13 cellular contexts compared by ENCODE assay signal in genomic region chr2:143545643-143546275, GRCh38.
DNase-seq lines count a peak whose midpoint lies in the region; ATAC-seq and TF ChIP-seq lines count a peak whose summit lies in the region.
"Had no signal": no experiment of that assay in that cellular context is flagged by ENCODE, and none has a peak within 500 bp of the region (broad histone marks: within the 10 kb centered on the region; RNA-seq: fewer than 3 reads in every experiment).

No MANE protein-coding gene starts in this region.

- CTCF ChIA-PET in SK-N-SH (lab: Yijun Ruan, JAX) = no interaction called here
- CTCF ChIA-PET in Caco-2 (lab: Charles Lee) = no interaction called here

- TF ChIP-seq EP300 in SK-N-SH (IDR thresholded peaks at IDR 0.05; ENCODE audit: borderline replicate concordance in 1 of 2, low read depth in 1 of 2, low read length in 1 of 2) = no peak

- no peaks in the 10 kb centered on the region for H3K4me1 Mint-ChIP-seq in Caco-2 (ENCODE audit: low read depth, unreplicated experiment)

- no peaks in the 10 kb centered on the region for H3K9me2 ChIP-seq in SK-N-SH

- no peaks in the 10 kb centered on the region for H4K20me1 ChIP-seq in SK-N-SH (ENCODE audit: insufficient read depth)

- no peak overlapping the region for H3K27ac Mint-ChIP-seq in Caco-2 (ENCODE audit: unreplicated experiment)

- 81% methylated on average over 7 of the region's 7 CpGs for WGBS in SK-N-SH (ENCODE audit: low lambda C conversion rate)
- WGBS in mesenchymal stem cell = 89% methylated on average over 5 of the region's 7 CpGs

- no peak overlapping the region for H3K23ac ChIP-seq in mesenchymal stem cell (ENCODE audit: low read length in 2 of 2)

- peak overlapping the region in 1 of 2 experiments; percentile 71; a peak in 2 of 4 replicates for H3K27ac ChIP-seq in SK-N-SH (ENCODE audit: low read depth in 2 of 2, low read length in 1 of 2)
- no peak overlapping the region for H3K27ac ChIP-seq in mesenchymal stem cell (ENCODE audit: low read length, poor library complexity, severe bottlenecking)
- peak overlapping the region; percentile 44 for H3K27ac ChIP-seq in vagina

- H2AFZ ChIP-seq in SK-N-SH (ENCODE audit: low read depth) (no peak overlapping the region), mesenchymal stem cell (ENCODE audit: low read depth, low read length) (no peak overlapping the region)

- no peak overlapping the region for H4K8ac ChIP-seq in mesenchymal stem cell (ENCODE audit: low read length)

- H3K14ac ChIP-seq in mesenchymal stem cell (ENCODE audit: low read length in 2 of 2) = no peak overlapping the region

- H3K27me3 Mint-ChIP-seq in Caco-2 (ENCODE audit: insufficient read depth, unreplicated experiment) = peaks cover 3% of the 10 kb centered on the region
- H3K27me3 Mint-ChIP-seq: central memory CD8-positive, alpha-beta T cell had no signal

- POLR2A ChIA-PET in SK-N-SH (lab: Yijun Ruan, JAX) = interaction anchor here (1.2 kb wide), 1 partner anchor 20 kb away, joined by 3 read pairs; no protein-coding TSS in a partner anchor
- POLR2A ChIA-PET in Caco-2 (lab: Charles Lee) = no interaction called here

- H3K4me1 ChIP-seq in SK-N-SH (ENCODE audit: control insufficient read depth in 1 of 2, insufficient read depth in 2 of 2, low read depth in 1 of 2, low read length in 1 of 2) (peaks cover 0 to 10% of the 10 kb centered on the region in 2 experiments; a peak in 2 of 4 replicates), mesenchymal stem cell (ENCODE audit: control insufficient read depth, insufficient read depth, low read depth, low read length) (no peaks in the 10 kb centered on the region), vagina (peaks cover 11% of the 10 kb centered on the region), Caco-2 (no peaks in the 10 kb centered on the region)

- H3K18ac ChIP-seq in mesenchymal stem cell (ENCODE audit: low read depth in 1 of 2, low read length in 2 of 2) = no peak overlapping the region

- H2AK5ac ChIP-seq in mesenchymal stem cell (ENCODE audit: low read length, severe bottlenecking) = no peak overlapping the region

- H3K4ac ChIP-seq in mesenchymal stem cell (ENCODE audit: low read depth in 1 of 2, low read length in 2 of 2) = no peak overlapping the region

- peaks cover 7% of the 10 kb centered on the region for H3K9me3 Mint-ChIP-seq in Caco-2 (ENCODE audit: unreplicated experiment)
- H3K9me3 Mint-ChIP-seq: central memory CD8-positive, alpha-beta T cell; natural killer cell had no signal

- intact Hi-C loops in vagina (cut with DNase I) = no loop called here
- intact Hi-C loops in Caco-2 (cut with micrococcal nuclease; ENCODE audit: unreplicated experiment) = no loop called here

- no peak overlapping the region for H2BK15ac ChIP-seq in mesenchymal stem cell (ENCODE audit: low read depth, poor library complexity, severe bottlenecking)

- H3K4me3 Mint-ChIP-seq in Caco-2 (ENCODE audit: unreplicated experiment) = no peak overlapping the region
- H3K4me3 Mint-ChIP-seq: central memory CD8-positive, alpha-beta T cell; natural killer cell had no signal

- TF ChIP-seq CTCF in SK-N-SH (IDR thresholded peaks at IDR 0.05) (no peak), vagina (IDR thresholded peaks at IDR 0.05) (no peak), Caco-2 (IDR thresholded peaks at IDR 0.05; ENCODE audit: insufficient read depth in 1 of 2, low read depth in 1 of 2, low read length in 1 of 2, severe bottlenecking in 1 of 2, unreplicated experiment in 1 of 2) (no peak)

- H2BK12ac ChIP-seq in mesenchymal stem cell (ENCODE audit: low read length in 2 of 2) = no peak overlapping the region

- H3K27me3 ChIP-seq in SK-N-SH (ENCODE audit: insufficient read depth) (no peaks in the 10 kb centered on the region), mesenchymal stem cell (ENCODE audit: control insufficient read depth in 1 of 2, insufficient read depth in 1 of 2, low read length in 2 of 2) (no peaks in the 10 kb centered on the region), vagina (no peaks in the 10 kb centered on the region), Caco-2 (replicated peaks; ENCODE audit: control insufficient read depth, insufficient read depth, low read length) (no peaks in the 10 kb centered on the region)

- TF ChIP-seq RAD21 in SK-N-SH (IDR thresholded peaks at IDR 0.05; ENCODE audit: low read length) = no peak

- H3K4me2 ChIP-seq in SK-N-SH (no peak overlapping the region), mesenchymal stem cell (ENCODE audit: low read length, poor library complexity, severe bottlenecking) (no peak overlapping the region)

- DNase-seq in SK-N-SH (no peak), amniotic epithelial cell (ENCODE audit: low read depth) (peak; percentile 32), mesenchymal stem cell (no peak), vagina (ENCODE audit: extremely low spot score in 2 of 2) (no peak), Caco-2 (no peak)
- DNase-seq in NK-92 treated with Interleukin-12 subunit alpha and Interleukin-12 subunit beta, amount 100 ng/mL, for 24 hours (lab: John Stamatoyannopoulos, UW) = no peak
- DNase-seq in stimulated activated CD4-positive, alpha-beta T cell treated with anti-CD3 and anti-CD28 coated beads, Interleukin-15, amount 100 ng/mL, for 24 hours = no peak
- DNase-seq: kidney, natural killer cell, NCI-H2081 treated with DMSO at 0.1 percent for 48 hours, OCI-M1 had no signal

- ATAC-seq in SK-N-SH treated with all-trans-retinoic acid at 6 μM for 48 hours = no peak

- no peak for TF ChIP-seq POLR2A in vagina (IDR thresholded peaks at IDR 0.05)

- H3K9me3 ChIP-seq in SK-N-SH = no peaks in the 10 kb centered on the region
- no peaks in the 10 kb centered on the region for H3K9me3 ChIP-seq in mesenchymal stem cell (ENCODE audit: control insufficient read depth, low read length)
- no peaks in the 10 kb centered on the region for H3K9me3 ChIP-seq in vagina
- H3K9me3 ChIP-seq in Caco-2 = no peaks in the 10 kb centered on the region

- H3K36me3 ChIP-seq in SK-N-SH (replicated peaks in 1 of 2; ENCODE audit: control insufficient read depth in 1 of 2, insufficient read depth in 2 of 2, low read length in 1 of 2) = no peaks in the 10 kb centered on the region
- H3K36me3 ChIP-seq in mesenchymal stem cell (ENCODE audit: control insufficient read depth in 1 of 2, insufficient read depth in 2 of 2, low read depth in 1 of 2, low read length in 2 of 2) = no peaks in the 10 kb centered on the region
- no peaks in the 10 kb centered on the region for H3K36me3 ChIP-seq in vagina
- no peaks in the 10 kb centered on the region for H3K36me3 ChIP-seq in Caco-2 (ENCODE audit: control insufficient read depth, insufficient read depth, low read length)

- H4K91ac ChIP-seq in mesenchymal stem cell (ENCODE audit: low read length) = no peak overlapping the region

- H3F3A ChIP-seq in SK-N-SH (replicated peaks; ENCODE audit: insufficient read depth) = no peaks in the 10 kb centered on the region

- H2BK5ac ChIP-seq in mesenchymal stem cell (ENCODE audit: low read depth, low read length, poor library complexity, severe bottlenecking) = no peak overlapping the region

- no peaks in the 10 kb centered on the region for H3K36me3 Mint-ChIP-seq in Caco-2 (ENCODE audit: insufficient read depth, unreplicated experiment)
- H3K36me3 Mint-ChIP-seq: natural killer cell had no signal

- H2BK120ac ChIP-seq in mesenchymal stem cell (ENCODE audit: low read depth, low read length) = no peak overlapping the region

- H3K9ac ChIP-seq in SK-N-SH (no peak overlapping the region), mesenchymal stem cell (ENCODE audit: low read length) (peak overlapping the region; percentile 75)

- H3K79me1 ChIP-seq in mesenchymal stem cell (replicated peaks; ENCODE audit: low read length, poor library complexity, severe bottlenecking) = no peaks in the 10 kb centered on the region

- no TSS peak for BruUV-seq in Caco-2 (replicated peaks; lab: Mats Ljungman, UMichigan)

- H3K4me3 ChIP-seq in SK-N-SH (ENCODE audit: low read depth in 2 of 2, low read length in 1 of 2) = no peak overlapping the region
- no peak overlapping the region for H3K4me3 ChIP-seq in mesenchymal stem cell (ENCODE audit: insufficient read depth in 1 of 2, low read depth in 1 of 2, low read length in 2 of 2)
- no peak overlapping the region for H3K4me3 ChIP-seq in vagina
- no peak overlapping the region for H3K4me3 ChIP-seq in Caco-2 (ENCODE audit: low read depth, low read length)

- H3K79me2 ChIP-seq in SK-N-SH (ENCODE audit: insufficient read depth) = no peaks in the 10 kb centered on the region

TF ChIP-seq in SK-N-SH, 30 proteins besides CTCF, POLR2A, EP300 and RAD21:
- 0 out of 2 replicates have a peak, but pooled peaks have one; percentile 6 for TF ChIP-seq PBX3 (IDR thresholded peaks at IDR 0.05)
- TF ChIP-seq FOXJ3 (CRISPR knock-in tag; IDR thresholded peaks at IDR 0.05) = no peak

TF ChIP-seq in SK-N-SH treated with all-trans-retinoic acid at 6 μM for 48 hours, 23 proteins besides CTCF, POLR2A, EP300 and RAD21:
- TF ChIP-seq, protein P1, sequence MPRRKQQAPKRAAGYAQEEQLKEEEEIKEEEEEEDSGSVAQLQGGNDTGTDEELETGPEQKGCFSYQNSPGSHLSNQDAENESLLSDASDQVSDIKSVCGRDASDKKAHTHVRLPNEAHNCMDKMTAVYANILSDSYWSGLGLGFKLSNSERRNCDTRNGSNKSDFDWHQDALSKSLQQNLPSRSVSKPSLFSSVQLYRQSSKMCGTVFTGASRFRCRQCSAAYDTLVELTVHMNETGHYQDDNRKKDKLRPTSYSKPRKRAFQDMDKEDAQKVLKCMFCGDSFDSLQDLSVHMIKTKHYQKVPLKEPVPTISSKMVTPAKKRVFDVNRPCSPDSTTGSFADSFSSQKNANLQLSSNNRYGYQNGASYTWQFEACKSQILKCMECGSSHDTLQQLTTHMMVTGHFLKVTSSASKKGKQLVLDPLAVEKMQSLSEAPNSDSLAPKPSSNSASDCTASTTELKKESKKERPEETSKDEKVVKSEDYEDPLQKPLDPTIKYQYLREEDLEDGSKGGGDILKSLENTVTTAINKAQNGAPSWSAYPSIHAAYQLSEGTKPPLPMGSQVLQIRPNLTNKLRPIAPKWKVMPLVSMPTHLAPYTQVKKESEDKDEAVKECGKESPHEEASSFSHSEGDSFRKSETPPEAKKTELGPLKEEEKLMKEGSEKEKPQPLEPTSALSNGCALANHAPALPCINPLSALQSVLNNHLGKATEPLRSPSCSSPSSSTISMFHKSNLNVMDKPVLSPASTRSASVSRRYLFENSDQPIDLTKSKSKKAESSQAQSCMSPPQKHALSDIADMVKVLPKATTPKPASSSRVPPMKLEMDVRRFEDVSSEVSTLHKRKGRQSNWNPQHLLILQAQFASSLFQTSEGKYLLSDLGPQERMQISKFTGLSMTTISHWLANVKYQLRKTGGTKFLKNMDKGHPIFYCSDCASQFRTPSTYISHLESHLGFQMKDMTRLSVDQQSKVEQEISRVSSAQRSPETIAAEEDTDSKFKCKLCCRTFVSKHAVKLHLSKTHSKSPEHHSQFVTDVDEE (CRISPR knock-in tag; IDR thresholded peaks at IDR 0.05) = no peak
TF ChIP-seq in SK-N-SH treated with all-trans-retinoic acid at 6 μM for 48 hours: peak in this region for 0.
